Comparison of ENCODE assay signal across 1 cellular context in genomic region chr11:65274734-65275682, GRCh38.
TF ChIP-seq lines count a peak whose summit lies in the region.

No MANE protein-coding gene starts in this region.

TF ChIP-seq in H1, 55 proteins besides CTCF, POLR2A, EP300 and RAD21 (continued from another document):
- TF ChIP-seq SRF (IDR thresholded peaks at IDR 0.05; ENCODE audit: low read depth, low read length), result no peak
- no peak for TF ChIP-seq SP1 (IDR thresholded peaks at IDR 0.05; ENCODE audit: low read depth, low read length)
